In genomic region chr6:31663961-31664789, GRCh38 we compare ENCODE assay signal across 8 cellular contexts. TPM values are rescaled to one million over a fixed set of nuclear protein-coding genes. Genes with fewer than 3 reads are reported as not detected.
DNase-seq lines count a peak whose midpoint lies in the region; ATAC-seq and TF ChIP-seq lines count a peak whose summit lies in the region.

No MANE protein-coding gene starts in this region.

- H3K9me3 ChIP-seq in SU-DHL-6 (ENCODE audit: insufficient read depth, low read length) (no peaks in the 10 kb centered on the region), neuronal stem cell (replicated peaks in 1 of 2; ENCODE audit: control insufficient read depth in 2 of 2, insufficient read depth in 1 of 2, low read depth in 1 of 2, low read length in 2 of 2) (no peaks in the 10 kb centered on the region)

- H3K9ac ChIP-seq in SU-DHL-6 (ENCODE audit: low read length) = peak overlapping the region; percentile 82
- H3K9ac ChIP-seq in neuronal stem cell (ENCODE audit: low read depth, low read length, poor library complexity) = no peak overlapping the region

- H2AFZ ChIP-seq in SU-DHL-6 (ENCODE audit: low read depth, low read length, severe bottlenecking) = peak overlapping the region; percentile 0
- H2AFZ ChIP-seq in neuronal stem cell (ENCODE audit: low read length) = peak overlapping the region; percentile 84

- no peak overlapping the region for H2BK12ac ChIP-seq in neuronal stem cell (ENCODE audit: low read length)

- H3K4ac ChIP-seq in neuronal stem cell (ENCODE audit: low read length) = no peak overlapping the region

- H3K27me3 ChIP-seq in SU-DHL-6 (ENCODE audit: low read length) (no peaks in the 10 kb centered on the region), neuronal stem cell (ENCODE audit: control insufficient read depth in 3 of 3, insufficient read depth in 3 of 3, low read depth in 1 of 3, low read length in 3 of 3) (no peaks in the 10 kb centered on the region)

- peak; percentile 2 for ATAC-seq in GM18867 (IDR thresholded peaks at IDR 0.05; ENCODE audit: unreplicated experiment)
- no peak for ATAC-seq in GM21360 (IDR thresholded peaks at IDR 0.05; ENCODE audit: unreplicated experiment)
- no peak for ATAC-seq in GM19324 (IDR thresholded peaks at IDR 0.05; ENCODE audit: low FRiP score, unreplicated experiment)

- TF ChIP-seq CTCF in 22Rv1 (IDR thresholded peaks at IDR 0.05) (no peak), SU-DHL-6 (IDR thresholded peaks at IDR 0.05; ENCODE audit: insufficient read depth, low read length, poor library complexity, severe bottlenecking) (peak; percentile 43), epithelial cell of proximal tubule (conservative IDR thresholded peaks at IDR 0.05; ENCODE audit: low read depth, low read length) (no peak)

- no peak overlapping the region for H3K14ac ChIP-seq in neuronal stem cell (ENCODE audit: low read length)

- H3K4me2 ChIP-seq in SU-DHL-6 (ENCODE audit: low read depth, low read length, poor library complexity, severe bottlenecking) = peak overlapping the region; percentile 81
- peak overlapping the region; percentile 49 for H3K4me2 ChIP-seq in neuronal stem cell (ENCODE audit: insufficient read depth, low read length, poor library complexity, severe bottlenecking)

- peaks cover 28% of the 10 kb centered on the region for H3F3A ChIP-seq in SU-DHL-6 (ENCODE audit: insufficient read depth)

- DNase-seq in epithelial cell of proximal tubule (ENCODE audit: low read depth) (no peak), neuronal stem cell (ENCODE audit: low spot score) (no peak), SK-N-DZ (ENCODE audit: low spot score) (no peak)

- no peaks in the 10 kb centered on the region for H3K9me2 ChIP-seq in SU-DHL-6 (replicated peaks; ENCODE audit: insufficient read depth, low read length)

- H2AK5ac ChIP-seq in neuronal stem cell (ENCODE audit: low read depth, low read length) = peak overlapping the region; percentile 20

- H4K8ac ChIP-seq in neuronal stem cell (ENCODE audit: low read depth, low read length) = no peak overlapping the region

- H3K36me3 ChIP-seq in SU-DHL-6 (ENCODE audit: low read length) (peaks cover 18% of the 10 kb centered on the region), neuronal stem cell (replicated peaks in 1 of 2; ENCODE audit: control insufficient read depth in 2 of 2, insufficient read depth in 2 of 2, low read length in 2 of 2) (peaks cover 24 to 61% of the 10 kb centered on the region in 2 donors)

- no peak overlapping the region for H2BK120ac ChIP-seq in neuronal stem cell (ENCODE audit: low read depth, low read length)

- no peak overlapping the region for H3K23ac ChIP-seq in neuronal stem cell (ENCODE audit: low read depth, low read length, poor library complexity)

- H3K4me3 ChIP-seq in SU-DHL-6 (ENCODE audit: insufficient read depth, low read length, poor library complexity, severe bottlenecking) (peak overlapping the region; percentile 68), epithelial cell of proximal tubule (ENCODE audit: low read depth, low read length) (peak overlapping the region; percentile 98), neuronal stem cell (ENCODE audit: low read length in 2 of 2) (peak overlapping the region; percentile 92 to 95)

- no peak overlapping the region for H3K18ac ChIP-seq in neuronal stem cell (ENCODE audit: low read length)

- WGBS in neuronal stem cell (ENCODE audit: extremely low coverage in 2 of 2, insufficient read length in 2 of 2, insufficient replicate concordance in 1 of 2), 2 donors = no CpG with 5 or more reads among the region's 17 CpGs

- no peaks in the 10 kb centered on the region; the same call in 1 of the 2 replicates for H4K20me1 ChIP-seq in SU-DHL-6 (ENCODE audit: low read depth, low read length)

- peaks cover 59% of the 10 kb centered on the region for H3K79me2 ChIP-seq in SU-DHL-6 (ENCODE audit: insufficient read depth, low read length)

- H4K91ac ChIP-seq in neuronal stem cell (ENCODE audit: low read depth, low read length, poor library complexity) = no peak overlapping the region

- H3K27ac ChIP-seq in 22Rv1 = peak overlapping the region; percentile 99
- H3K27ac ChIP-seq in SU-DHL-6 (ENCODE audit: low read depth, low read length) = peak overlapping the region; percentile 95
- peak overlapping the region; percentile 93 for H3K27ac ChIP-seq in neuronal stem cell (replicated peaks; ENCODE audit: low read length)

- peaks cover 7% of the 10 kb centered on the region for H3K79me1 ChIP-seq in neuronal stem cell (ENCODE audit: low read depth, low read length)

- H2BK15ac ChIP-seq in neuronal stem cell (ENCODE audit: low read length) = no peak overlapping the region

- no peak overlapping the region for H2BK5ac ChIP-seq in neuronal stem cell (ENCODE audit: low read length)

- peaks cover 21 to 22% of the 10 kb centered on the region in 2 donors for H3K4me1 ChIP-seq in neuronal stem cell (ENCODE audit: control insufficient read depth in 2 of 2, insufficient read depth in 1 of 2, low read depth in 1 of 2, low read length in 2 of 2)

RNA-seq across cellular contexts. Expression of gene GPANK1, which starts 0.6 kb away (rescaled TPM):
- 16.0 and 32.9 TPM in 2 replicates for total RNA-seq in epithelial cell of proximal tubule
- polyA plus RNA-seq in neuronal stem cell (2013, experiment 1 of 2) = 35.7 TPM
- polyA plus RNA-seq in neuronal stem cell (2013, experiment 2 of 2) = 37.4 TPM
- 33.5 and 38.9 TPM in 2 replicates for polyA plus RNA-seq in SK-N-DZ (2014; cell fraction: cytosol; rRNA removed)
- 21.0 and 25.2 TPM in 2 replicates for polyA plus RNA-seq in SK-N-DZ (2014; cell fraction: nucleus; rRNA removed)

RNA-seq across cellular contexts. Expression of gene CSNK2B, which starts 1.7 kb away (rescaled TPM):
- total RNA-seq in epithelial cell of proximal tubule = 313 and 435 TPM in 2 replicates
- polyA plus RNA-seq in neuronal stem cell (2013, experiment 1 of 2) = 223 TPM
- 217 TPM for polyA plus RNA-seq in neuronal stem cell (2013, experiment 2 of 2)
- 239 and 248 TPM in 2 replicates for polyA plus RNA-seq in SK-N-DZ (2014; cell fraction: cytosol; rRNA removed)
- 268 and 370 TPM in 2 replicates for polyA plus RNA-seq in SK-N-DZ (2014; cell fraction: nucleus; rRNA removed)

RNA-seq across cellular contexts. Expression of gene C6orf47, which starts 3.6 kb away (rescaled TPM):
- total RNA-seq in epithelial cell of proximal tubule = 17.2 and 19.3 TPM in 2 replicates
- polyA plus RNA-seq in neuronal stem cell (2013, experiment 1 of 2) = 6.5 TPM
- polyA plus RNA-seq in neuronal stem cell (2013, experiment 2 of 2) = 6.9 TPM
- polyA plus RNA-seq in SK-N-DZ (2014; cell fraction: cytosol; rRNA removed) = 11.7 and 16.5 TPM in 2 replicates
- 6.7 and 7.3 TPM in 2 replicates for polyA plus RNA-seq in SK-N-DZ (2014; cell fraction: nucleus; rRNA removed)

RNA-seq across cellular contexts. Expression of gene LY6G5B, which starts 5.6 kb away (rescaled TPM):
- total RNA-seq in epithelial cell of proximal tubule = 1.1 and 4.0 TPM in 2 replicates
- polyA plus RNA-seq in neuronal stem cell (2013, experiment 1 of 2) = 7.5 TPM
- 6.7 TPM for polyA plus RNA-seq in neuronal stem cell (2013, experiment 2 of 2)
- polyA plus RNA-seq in SK-N-DZ (2014; cell fraction: cytosol; rRNA removed) = 4.6 and 4.9 TPM in 2 replicates
- 51.6 and 86.2 TPM in 2 replicates for polyA plus RNA-seq in SK-N-DZ (2014; cell fraction: nucleus; rRNA removed)

RNA-seq across cellular contexts. Expression of gene APOM, which starts 8.5 kb away (rescaled TPM):
- total RNA-seq in epithelial cell of proximal tubule = 0.72 and 0.81 TPM in 2 replicates
- 11.6 TPM for polyA plus RNA-seq in neuronal stem cell (2013, experiment 1 of 2)
- 11.5 TPM for polyA plus RNA-seq in neuronal stem cell (2013, experiment 2 of 2)
- 0.46 and 4.3 TPM in 2 replicates for polyA plus RNA-seq in SK-N-DZ (2014; cell fraction: cytosol; rRNA removed)
- polyA plus RNA-seq in SK-N-DZ (2014; cell fraction: nucleus; rRNA removed) = 1.2 and 4.1 TPM in 2 replicates
